ENCODE assay signal across 25 cellular contexts in genomic region chr20:32348207-32348606, GRCh38.
"Had no signal": no experiment of that assay in that cellular context is flagged by ENCODE, and none has a peak within 500 bp of the region (broad histone marks: within the 10 kb centered on the region; RNA-seq: fewer than 3 reads in every experiment).

No MANE protein-coding gene starts in this region.

- H3K36me3 ChIP-seq: colonic mucosa, gastrocnemius medialis, neutrophil, suprapubic skin had no signal

- H3K4me3 ChIP-seq: colonic mucosa, gastrocnemius medialis, lung, mucosa of descending colon, smooth muscle cell, suprapubic skin had no signal

- H3K79me2 ChIP-seq: parathyroid adenoma had no signal

- H3K4me2 ChIP-seq: smooth muscle cell had no signal

- H2AFZ ChIP-seq: parathyroid adenoma had no signal

- DNase-seq: colonic mucosa; effector CD8-positive, alpha-beta T cell; endodermal cell; foreskin fibroblast; gastrocnemius medialis; head of caudate nucleus; mucosa of descending colon; naive B cell; stimulated activated CD4-positive, alpha-beta T cell treated with anti-CD3 and anti-CD28 coated beads, Interleukin-12 subunit alpha, Interleukin-12 subunit beta, amount 100 ng/mL, for 4 hours; stimulated activated CD4-positive, alpha-beta T cell treated with anti-CD3 and anti-CD28 coated beads, Interleukin-1b, Interleukin-23, amount 100 ng/mL, for 48 hours; stimulated activated CD4-positive, alpha-beta T cell treated with anti-CD3 and anti-CD28 coated beads, Interleukin-4, amount 100 ng/mL, for 1 hour; stimulated activated CD8-positive, alpha-beta memory T cell treated with anti-CD3 and anti-CD28 coated beads, Interleukin-4, amount 100 ng/mL, for 48 hours; stimulated activated naive CD4-positive, alpha-beta T cell; stimulated activated naive CD8-positive, alpha-beta T cell treated with anti-CD3 and anti-CD28 coated beads, Interleukin-15, amount 100 ng/mL, for 72 hours; trophoblast cell had no signal

- ATAC-seq: esophagus mucosa; gastrocnemius medialis; left lobe of liver; mucosa of descending colon; natural killer cell treated with Interleukin-12 subunit alpha and Interleukin-12 subunit beta and Interleukin-15 and Interleukin-18, amount 100 ng/mL, for 72 hours; sciatic nerve; stimulated activated naive CD8-positive, alpha-beta T cell treated with anti-CD3 and anti-CD28 coated beads, Interleukin-15, amount 100 ng/mL, for 72 hours had no signal

- H3K9me3 ChIP-seq: colonic mucosa, gastrocnemius medialis, mucosa of descending colon, neutrophil, suprapubic skin had no signal

- H3K27me3 ChIP-seq: colonic mucosa, gastrocnemius medialis, neutrophil, suprapubic skin had no signal

- H3K27ac ChIP-seq: colonic mucosa, epithelial cell of prostate, gastrocnemius medialis, neutrophil, parathyroid adenoma, suprapubic skin had no signal

- H3K9ac ChIP-seq: parathyroid adenoma had no signal
